11 cellular contexts compared by ENCODE assay signal in the genomic region with DNA sequence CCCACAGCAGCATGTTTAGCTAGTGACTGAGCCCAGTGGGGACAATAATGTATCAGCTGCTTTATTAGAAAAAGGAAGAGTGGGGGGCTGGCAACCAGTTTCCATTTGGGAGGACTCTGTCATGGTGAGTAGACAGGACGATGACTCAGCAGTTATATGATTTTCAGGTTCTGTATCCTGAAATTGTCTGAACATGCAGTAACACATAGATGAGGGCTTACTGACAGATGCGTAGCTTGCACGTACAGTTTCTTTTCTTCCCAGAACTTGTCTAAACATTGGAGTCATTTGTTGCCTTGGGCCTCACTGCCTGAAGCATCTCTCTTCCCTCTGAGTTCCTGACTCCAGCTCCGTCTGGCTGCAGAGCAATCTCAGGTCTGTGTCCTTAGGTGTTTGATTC.
DNase-seq lines count a peak whose midpoint lies in the region; ATAC-seq, FAIRE-seq and TF ChIP-seq lines count a peak whose summit lies in the region.
"Had no signal": no experiment of that assay in that cellular context is flagged by ENCODE, and none has a peak within 500 bp of the region (broad histone marks: within the 10 kb centered on the region; RNA-seq: fewer than 3 reads in every experiment).

No MANE protein-coding gene starts in this region.

- H3K27ac ChIP-seq in SJSA1: peak overlapping the region; percentile 27; the same call in 1 of the 2 replicates

- TF ChIP-seq CTCF in fibroblast of pulmonary artery (IDR thresholded peaks at IDR 0.05; ENCODE audit: low read length, missing control alignments): no peak

- no peak for TF ChIP-seq POLR2A in H54 (IDR thresholded peaks at IDR 0.05; ENCODE audit: low read depth, low read length)

- peak; percentile 6 for FAIRE-seq in H54 (lab: Jason Lieb, UNC)

- no peaks in the 10 kb centered on the region for H3K27me3 ChIP-seq in SJSA1 (replicated peaks)

- DNase-seq in H54 (ENCODE audit: insufficient read length, low spot score): no peak
- no peak for DNase-seq in SJSA1 (ENCODE audit: low read depth in 1 of 2, low spot score in 2 of 2)
- DNase-seq in fibroblast of pulmonary artery (ENCODE audit: low read depth): peak; percentile 16
- peak; percentile 13 for DNase-seq in skeletal muscle cell (ENCODE audit: low read depth)
- no peak for DNase-seq in dermis blood vessel endothelial cell
- DNase-seq: activated gamma-delta T cell treated with Interleukin-2 at 50 U/mL for 16 hours, NCI-H2171 treated with DMSO at 0.1 percent for 48 hours, T-helper 9 cell had no signal

- peaks cover 10% of the 10 kb centered on the region; the same call in 1 of the 2 replicates for H3K4me1 ChIP-seq in SJSA1 (replicated peaks)

- H3K4me3 ChIP-seq in SJSA1 (no peak overlapping the region), fibroblast of pulmonary artery (replicated peaks; ENCODE audit: low read depth, low read length) (peak overlapping the region; percentile 49), skeletal muscle cell (ENCODE audit: low read depth, low read length) (peak overlapping the region; percentile 29)

- H3K36me3 ChIP-seq in SJSA1: no peaks in the 10 kb centered on the region

- H3K9me3 ChIP-seq in SJSA1 (replicated peaks): no peaks in the 10 kb centered on the region

- no peak for ATAC-seq in HG02973 (IDR thresholded peaks at IDR 0.05; ENCODE audit: unreplicated experiment)
- ATAC-seq in HG02981 (IDR thresholded peaks at IDR 0.05; ENCODE audit: unreplicated experiment): no peak
- no peak for ATAC-seq in GM19455 (IDR thresholded peaks at IDR 0.05; ENCODE audit: unreplicated experiment)

Comparison
In these comparisons a context has a peak if more than half of its experiments do, and no peak if none do; other contexts are left out.
1. DNase-seq: peak in fibroblast of pulmonary artery (single experiment) and skeletal muscle cell (single experiment); none in H54 (single experiment), SJSA1 (0 of 2) and dermis blood vessel endothelial cell (single experiment).